Comparison of ENCODE assay signal across 22 cellular contexts in the genomic region with DNA sequence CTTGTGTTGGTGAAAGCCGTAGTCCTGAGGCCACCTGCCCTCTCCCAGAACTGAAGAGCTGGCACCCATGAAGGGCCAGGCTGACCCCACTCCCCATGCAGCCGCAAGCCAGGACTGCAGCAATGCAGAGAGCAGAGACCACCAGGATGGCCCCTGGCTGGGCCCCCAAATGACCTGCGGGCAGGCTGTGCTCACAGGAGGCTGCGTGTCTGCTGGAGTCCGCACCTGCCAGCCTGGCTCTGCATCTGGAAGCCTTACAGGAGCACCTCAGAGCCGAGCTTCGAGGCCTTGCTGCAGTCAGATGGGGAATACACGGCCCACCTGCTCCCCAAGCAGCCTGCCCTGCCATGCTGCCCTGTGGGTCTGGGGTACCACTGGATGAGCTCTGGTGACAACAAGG.
DNase-seq lines count a peak whose midpoint lies in the region; ATAC-seq, FAIRE-seq and TF ChIP-seq lines count a peak whose summit lies in the region.
"Had no signal": no experiment of that assay in that cellular context is flagged by ENCODE, and none has a peak within 500 bp of the region (broad histone marks: within the 10 kb centered on the region; RNA-seq: fewer than 3 reads in every experiment).

No MANE protein-coding gene starts in this region.

- H3K36me3 Mint-ChIP-seq in activated naive CD8-positive, alpha-beta T cell treated with anti-CD3 and anti-CD28 coated beads for 36 hours: no peaks in the 10 kb centered on the region
- no peaks in the 10 kb centered on the region for H3K36me3 Mint-ChIP-seq in activated naive CD8-positive, alpha-beta T cell treated with anti-CD3 and anti-CD28 coated beads, Interleukin-2, amount 50 U/mL, for 24 hours (ENCODE audit: low read depth)
- H3K36me3 Mint-ChIP-seq in memory B cell: no peaks in the 10 kb centered on the region

- H3K4me1 ChIP-seq in OCI-LY7 (ENCODE audit: insufficient read depth, low read length, poor library complexity, severe bottlenecking) (peaks cover 80% of the 10 kb centered on the region), uterus (no peaks in the 10 kb centered on the region), kidney (ENCODE audit: control insufficient read depth in 1 of 2, insufficient read depth in 1 of 2, low read depth in 1 of 2, low read length in 2 of 2) (no peaks in the 10 kb centered on the region)
- H3K4me1 ChIP-seq: ascending aorta, gastrocnemius medialis, vagina had no signal

- no peak for ATAC-seq in activated naive CD8-positive, alpha-beta T cell treated with anti-CD3 and anti-CD28 coated beads, Interleukin-2, amount 50 U/mL, for 24 hours
- ATAC-seq in memory B cell (ENCODE audit: low read depth): no peak
- no peak for ATAC-seq in HG03280 (IDR thresholded peaks at IDR 0.05; ENCODE audit: unreplicated experiment)
- ATAC-seq in HG03469 (IDR thresholded peaks at IDR 0.05; ENCODE audit: unreplicated experiment): no peak
- ATAC-seq: gastrocnemius medialis; Panc1; stimulated activated naive CD8-positive, alpha-beta T cell treated with anti-CD3 and anti-CD28 coated beads, Interleukin-15, Interleukin-2, amounts not matched to agents 100 U/mL and 50 U/mL, for 24 hours had no signal

- no peaks in the 10 kb centered on the region for H4K20me1 ChIP-seq in OCI-LY7 (ENCODE audit: insufficient read depth, low read length)

- H3K27me3 ChIP-seq in uterus: no peaks in the 10 kb centered on the region
- H3K27me3 ChIP-seq: ascending aorta, vagina had no signal

- no peaks in the 10 kb centered on the region; the same call in 1 of the 2 replicates for H3K36me3 ChIP-seq in OCI-LY7 (ENCODE audit: insufficient read depth, low read length)
- H3K36me3 ChIP-seq in uterus: no peaks in the 10 kb centered on the region
- H3K36me3 ChIP-seq in kidney (ENCODE audit: control insufficient read depth in 1 of 2, insufficient read depth in 2 of 2, low read length in 2 of 2): no peaks in the 10 kb centered on the region
- H3K36me3 ChIP-seq: ascending aorta, gastrocnemius medialis, vagina had no signal

- H3K9me3 Mint-ChIP-seq in activated naive CD8-positive, alpha-beta T cell treated with anti-CD3 and anti-CD28 coated beads for 36 hours: no peaks in the 10 kb centered on the region
- H3K9me3 Mint-ChIP-seq in activated naive CD8-positive, alpha-beta T cell treated with anti-CD3 and anti-CD28 coated beads, Interleukin-2, amount 50 U/mL, for 24 hours: no peaks in the 10 kb centered on the region
- peaks cover 4% of the 10 kb centered on the region for H3K9me3 Mint-ChIP-seq in memory B cell

- H3K27me3 Mint-ChIP-seq in activated naive CD8-positive, alpha-beta T cell treated with anti-CD3 and anti-CD28 coated beads for 36 hours: peaks cover 5% of the 10 kb centered on the region
- H3K27me3 Mint-ChIP-seq in activated naive CD8-positive, alpha-beta T cell treated with anti-CD3 and anti-CD28 coated beads, Interleukin-2, amount 50 U/mL, for 24 hours: peaks cover 2% of the 10 kb centered on the region
- H3K27me3 Mint-ChIP-seq in memory B cell: peaks cover 4% of the 10 kb centered on the region

- H3K9me2 ChIP-seq in OCI-LY7 (ENCODE audit: insufficient read depth, low read length): no peaks in the 10 kb centered on the region

- no peak for FAIRE-seq in kidney (lab: Jason Lieb, UNC)
- FAIRE-seq: H1, TTC549 had no signal

- no TSS peak for BruUV-seq in OCI-LY7 (replicated peaks; lab: Mats Ljungman, UMichigan)

- TF ChIP-seq CTCF in OCI-LY7 (conservative IDR thresholded peaks at IDR 0.05; ENCODE audit: low read length): no peak
- TF ChIP-seq CTCF in uterus (IDR thresholded peaks at IDR 0.05): no peak
- no peak for TF ChIP-seq CTCF in kidney (IDR thresholded peaks at IDR 0.05; ENCODE audit: borderline replicate concordance, extremely low read depth, insufficient read depth)

- peak overlapping the region; percentile 90 for H3K27ac Mint-ChIP-seq in activated naive CD8-positive, alpha-beta T cell treated with anti-CD3 and anti-CD28 coated beads for 36 hours
- H3K27ac Mint-ChIP-seq in activated naive CD8-positive, alpha-beta T cell treated with anti-CD3 and anti-CD28 coated beads, Interleukin-2, amount 50 U/mL, for 24 hours: no peak overlapping the region
- peak overlapping the region; percentile 89 for H3K27ac Mint-ChIP-seq in memory B cell
- H3K27ac Mint-ChIP-seq: progenitor cell of endocrine pancreas had no signal

- peak overlapping the region; percentile 98 for H3K27ac ChIP-seq in OCI-LY7 (ENCODE audit: low read depth, low read length, poor library complexity, severe bottlenecking)
- H3K27ac ChIP-seq in uterus: no peak overlapping the region
- H3K27ac ChIP-seq in kidney (ENCODE audit: low read depth in 2 of 2, low read length in 2 of 2): no peak overlapping the region
- H3K27ac ChIP-seq: ascending aorta, epithelial cell of prostate, gastrocnemius medialis, SK-N-MC, vagina had no signal

- no peaks in the 10 kb centered on the region for H3K79me2 ChIP-seq in OCI-LY7 (ENCODE audit: insufficient read depth, low read depth, low read length)

- H3K4me3 ChIP-seq in OCI-LY7 (ENCODE audit: low read depth, low read length, poor library complexity, severe bottlenecking): peak overlapping the region; percentile 58
- no peak overlapping the region for H3K4me3 ChIP-seq in uterus
- H3K4me3 ChIP-seq in kidney (ENCODE audit: low read length in 2 of 2): no peak overlapping the region
- H3K4me3 ChIP-seq: ascending aorta, gastrocnemius medialis, SK-N-MC, vagina had no signal

- no peak overlapping the region for H3K4me3 Mint-ChIP-seq in activated naive CD8-positive, alpha-beta T cell treated with anti-CD3 and anti-CD28 coated beads for 36 hours
- H3K4me3 Mint-ChIP-seq in activated naive CD8-positive, alpha-beta T cell treated with anti-CD3 and anti-CD28 coated beads, Interleukin-2, amount 50 U/mL, for 24 hours: no peak overlapping the region
- peak overlapping the region; percentile 34 for H3K4me3 Mint-ChIP-seq in memory B cell

- intact Hi-C loops in OCI-LY7 (cut with micrococcal nuclease; ENCODE audit: unreplicated experiment) (loop anchor here (2.0 to 5.0 kb wide), 2 partner anchors 346 to 733 kb away; no protein-coding TSS in a partner anchor), uterus (cut with DNase I; ENCODE audit: low total_unique reads) (no loop called here), kidney (cut with DNase I) (no loop called here)

- peak overlapping the region; percentile 73 for H3K4me2 ChIP-seq in OCI-LY7 (ENCODE audit: low read length)

- CTCF ChIA-PET in OCI-LY7 (lab: Charles Lee; ENCODE audit: unreplicated experiment): interaction anchor here (0.6 kb wide), 1 partner anchor 34 kb away, joined by 5 read pairs; no protein-coding TSS in a partner anchor

- H2AFZ ChIP-seq in OCI-LY7 (ENCODE audit: low read length): no peak overlapping the region; the same call in 1 of the 2 replicates

- POLR2A ChIA-PET in OCI-LY7 (lab: Charles Lee): interaction anchor here (0.8 to 0.9 kb wide), 2 partner anchors 30 to 167 kb away, joined by 4 read pairs; no protein-coding TSS in a partner anchor

- H3K9ac ChIP-seq in kidney (ENCODE audit: low read length in 2 of 2): no peak overlapping the region

- peaks cover 14% of the 10 kb centered on the region; the same call in 1 of the 2 replicates for H3K9me3 ChIP-seq in OCI-LY7 (ENCODE audit: low read length)
- no peaks in the 10 kb centered on the region for H3K9me3 ChIP-seq in uterus
- H3K9me3 ChIP-seq in kidney (ENCODE audit: control insufficient read depth in 1 of 2, low read length in 2 of 2): no peaks in the 10 kb centered on the region
- H3K9me3 ChIP-seq: ascending aorta, gastrocnemius medialis, vagina had no signal

- H3K4me1 Mint-ChIP-seq in activated naive CD8-positive, alpha-beta T cell treated with anti-CD3 and anti-CD28 coated beads for 36 hours: peaks cover 18% of the 10 kb centered on the region
- peaks cover 34% of the 10 kb centered on the region for H3K4me1 Mint-ChIP-seq in activated naive CD8-positive, alpha-beta T cell treated with anti-CD3 and anti-CD28 coated beads, Interleukin-2, amount 50 U/mL, for 24 hours
- peaks cover 47% of the 10 kb centered on the region for H3K4me1 Mint-ChIP-seq in memory B cell

- TF ChIP-seq POLR2A in uterus (IDR thresholded peaks at IDR 0.05): no peak

- no peak for DNase-seq in activated naive CD8-positive, alpha-beta T cell treated with anti-CD3 and anti-CD28 coated beads for 36 hours
- DNase-seq in activated naive CD8-positive, alpha-beta T cell treated with anti-CD3 and anti-CD28 coated beads, Interleukin-2, amount 50 U/mL, for 24 hours: no peak
- DNase-seq in OCI-LY7 (ENCODE audit: low spot score): peak; percentile 66
- DNase-seq in memory B cell (ENCODE audit: low spot score in 2 of 2): no peak
- DNase-seq in uterus: peak; percentile 1 to 2
- DNase-seq in kidney: no peak
- DNase-seq: ACHN; activated gamma-delta T cell; gastrocnemius medialis; NCI-H2029; NCI-H526; stimulated activated naive CD8-positive, alpha-beta T cell treated with anti-CD3 and anti-CD28 coated beads, Interleukin-15, Interleukin-2, amounts not matched to agents 100 U/mL and 50 U/mL, for 24 hours had no signal

Comparison
In these comparisons a context has a peak if more than half of its experiments do, and no peak if none do; other contexts are left out.
1. DNase-seq: peak in OCI-LY7 (single experiment) and uterus (2 of 2); none in activated naive CD8-positive, alpha-beta T cell treated with anti-CD3 and anti-CD28 coated beads for 36 hours (single experiment), activated naive CD8-positive, alpha-beta T cell treated with anti-CD3 and anti-CD28 coated beads, Interleukin-2, amount 50 U/mL, for 24 hours (single experiment), memory B cell (0 of 2) and kidney (single experiment).